Comparison of ENCODE assay signal across 8 cellular contexts in genomic region chr21:43810505-43811261, GRCh38. TPM values are rescaled to one million over a fixed set of nuclear protein-coding genes. Genes with fewer than 3 reads are reported as not detected.
DNase-seq lines count a peak whose midpoint lies in the region; ATAC-seq, FAIRE-seq and TF ChIP-seq lines count a peak whose summit lies in the region.

No MANE protein-coding gene starts in this region.

- H3K36me3 ChIP-seq in endothelial cell of umbilical vein (ENCODE audit: control insufficient read depth in 2 of 2, extremely low read depth in 1 of 2, insufficient read depth in 2 of 2, low read length in 2 of 2) (no peaks in the 10 kb centered on the region), mucosa of stomach (ENCODE audit: control insufficient read depth, insufficient read depth, low read length) (no peaks in the 10 kb centered on the region)

- dilution Hi-C loops in endothelial cell of umbilical vein (cut with MboI; ENCODE audit: extremely low pct_ligation_motif_present, low sequenced_read_pairs), result no loop called here

- CTCF ChIA-PET in endothelial cell of umbilical vein (lab: Charles Lee), result interaction anchor here (0.6 to 3.9 kb wide), 11 partner anchors 8 to 273 kb away, joined by 3 to 41 read pairs (median 4); partner anchors contain the start of gene RRP1

- no TSS peak for BruUV-seq in endothelial cell of umbilical vein (replicated peaks; lab: Mats Ljungman, UMichigan)

- H4K20me1 ChIP-seq in endothelial cell of umbilical vein (replicated peaks; ENCODE audit: control insufficient read depth, extremely low read depth, insufficient read depth, low read length), result no peaks in the 10 kb centered on the region

- no peaks in the 10 kb centered on the region for H3K79me2 ChIP-seq in endothelial cell of umbilical vein (ENCODE audit: control insufficient read depth, insufficient read depth, low read length)

- H3K27me3 ChIP-seq in endothelial cell of umbilical vein (ENCODE audit: control insufficient read depth in 2 of 2, insufficient read depth in 2 of 2, low read length in 2 of 2), result no peaks in the 10 kb centered on the region
- H3K27me3 ChIP-seq in mucosa of stomach (ENCODE audit: control insufficient read depth, insufficient read depth, low read length), result no peaks in the 10 kb centered on the region

- H3K4me2 ChIP-seq in endothelial cell of umbilical vein (ENCODE audit: insufficient read depth, low read length), result no peak overlapping the region

- H3K4me1 ChIP-seq in endothelial cell of umbilical vein (ENCODE audit: control insufficient read depth, extremely low read depth, insufficient read depth, low read length) (peaks cover 19% of the 10 kb centered on the region), mucosa of stomach (ENCODE audit: control insufficient read depth, insufficient read depth, low read length) (peaks cover 46% of the 10 kb centered on the region)

- intact Hi-C loops in endothelial cell of umbilical vein (cut with micrococcal nuclease), result loop anchor here (1.0 to 5.0 kb wide), 3 partner anchors 52 to 165 kb away; no protein-coding TSS in a partner anchor

- H3K9ac ChIP-seq in endothelial cell of umbilical vein (replicated peaks; ENCODE audit: extremely low read depth, insufficient read depth, low read length), result no peak overlapping the region
- peak overlapping the region; percentile 61 for H3K9ac ChIP-seq in mucosa of stomach (ENCODE audit: low read length)

- no peak overlapping the region for H2AFZ ChIP-seq in endothelial cell of umbilical vein (ENCODE audit: low read depth, low read length)

- no peak for DNase-seq in AG09309 (ENCODE audit: low read depth)
- DNase-seq in HT-29 (ENCODE audit: low spot score), result peak; percentile 76
- DNase-seq in NOMO-1 treated with dmso at 0.1 percent for 144 hours (lab: John Stamatoyannopoulos, UW; ENCODE audit: unreplicated experiment), result peak; percentile 89
- peak; percentile 78 for DNase-seq in activated CD8-positive, alpha-beta memory T cell treated with anti-CD3 and anti-CD28 coated beads, Interleukin-2, amount 50 U/mL, for 24 hours (ENCODE audit: extremely low read depth)
- DNase-seq in endothelial cell of umbilical vein (ENCODE audit: low read depth, low spot score), result peak; percentile 56
- peak; percentile 99 for DNase-seq in stimulated activated CD8-positive, alpha-beta memory T cell treated with anti-CD3 and anti-CD28 coated beads, Interleukin-4, amount 100 ng/mL, for 48 hours

- no peak overlapping the region for H3K4me3 ChIP-seq in AG09309 (ENCODE audit: control insufficient read depth, low read depth, low read length)
- no peak overlapping the region for H3K4me3 ChIP-seq in endothelial cell of umbilical vein (replicated peaks in 1 of 3; ENCODE audit: insufficient read depth in 1 of 3, low read depth in 1 of 3, low read length in 3 of 3)
- peak overlapping the region; percentile 31 for H3K4me3 ChIP-seq in mucosa of stomach (ENCODE audit: low read length)

- POLR2A ChIA-PET in endothelial cell of umbilical vein (lab: Charles Lee), result no interaction called here

- H3K9me3 ChIP-seq in endothelial cell of umbilical vein (replicated peaks; ENCODE audit: control insufficient read depth, insufficient read depth, low read length) (no peaks in the 10 kb centered on the region), mucosa of stomach (ENCODE audit: control insufficient read depth, low read length) (no peaks in the 10 kb centered on the region)

- no peak overlapping the region for H3K27ac ChIP-seq in endothelial cell of umbilical vein (ENCODE audit: insufficient read depth, low read depth, low read length)

- peak; percentile 97 for TF ChIP-seq CTCF in AG09309 (IDR thresholded peaks at IDR 0.05; ENCODE audit: control insufficient read depth, insufficient read depth, low read depth, low read length, missing control alignments)
- TF ChIP-seq CTCF in endothelial cell of umbilical vein (IDR thresholded peaks at IDR 0.05; ENCODE audit: extremely low read depth in 1 of 2, insufficient read depth in 1 of 2, low read depth in 1 of 2, low read length in 2 of 2), result peak; percentile 94

- no peak for TF ChIP-seq POLR2A in endothelial cell of umbilical vein (IDR thresholded peaks at IDR 0.05; ENCODE audit: low read depth, low read length)

- peak; percentile 85 for FAIRE-seq in endothelial cell of umbilical vein (lab: Jason Lieb, UNC)

- no peaks in the 10 kb centered on the region for H3K9me1 ChIP-seq in endothelial cell of umbilical vein (replicated peaks; ENCODE audit: control insufficient read depth, extremely low read depth, insufficient read depth, low read length)

- peak; percentile 56 for ATAC-seq in GM18907 (IDR thresholded peaks at IDR 0.05; ENCODE audit: unreplicated experiment)

TF ChIP-seq in endothelial cell of umbilical vein, 7 proteins besides CTCF, POLR2A, EP300 and RAD21:
- no peak for TF ChIP-seq MYC (IDR thresholded peaks at IDR 0.05; ENCODE audit: low read depth, low read length)
- TF ChIP-seq POLR2AphosphoS5 (IDR thresholded peaks at IDR 0.05; ENCODE audit: insufficient read depth, low read depth, low read length), result no peak

RNA-seq across cellular contexts. Expression of gene RRP1, which starts 21.3 kb away (rescaled TPM):
- 36.4 and 39.3 TPM in 2 replicates for total RNA-seq in HT-29 (2014; rRNA removed; shearing (Covaris generic))
- 35.0 and 36.3 TPM in 2 replicates for total RNA-seq in endothelial cell of umbilical vein
- 11.2 and 15.2 TPM in 2 replicates for polyA plus RNA-seq in endothelial cell of umbilical vein
- polyA plus RNA-seq in endothelial cell of umbilical vein (2011; cell fraction: cytosol; rRNA removed), result 18.4 and 21.0 TPM in 2 replicates
- polyA plus RNA-seq in endothelial cell of umbilical vein (2011; cell fraction: nucleus; rRNA removed), result 51.6 and 55.5 TPM in 2 replicates
- 35.1 and 37.7 TPM in 2 replicates for polyA plus RNA-seq in endothelial cell of umbilical vein (2012)
- 11.8 and 11.9 TPM in 2 replicates for polyA minus RNA-seq in endothelial cell of umbilical vein
- polyA minus RNA-seq in endothelial cell of umbilical vein (2011; cell fraction: cytosol; rRNA and poly(A)+ RNA removed), result 16.4 TPM
- polyA minus RNA-seq in endothelial cell of umbilical vein (2011; cell fraction: nucleus; rRNA and poly(A)+ RNA removed), result 20.5 and 22.9 TPM in 2 replicates

RNA-seq across cellular contexts. Expression of gene CSTB, which starts 34.6 kb away (rescaled TPM):
- total RNA-seq in HT-29 (2014; rRNA removed; shearing (Covaris generic)), result 49.7 and 55.0 TPM in 2 replicates
- total RNA-seq in endothelial cell of umbilical vein, result 65.8 and 69.2 TPM in 2 replicates
- 83.7 and 109 TPM in 2 replicates for polyA plus RNA-seq in endothelial cell of umbilical vein
- polyA plus RNA-seq in endothelial cell of umbilical vein (2011; cell fraction: cytosol; rRNA removed), result 100 and 111 TPM in 2 replicates
- 30.5 and 42.1 TPM in 2 replicates for polyA plus RNA-seq in endothelial cell of umbilical vein (2011; cell fraction: nucleus; rRNA removed)
- 126 and 132 TPM in 2 replicates for polyA plus RNA-seq in endothelial cell of umbilical vein (2012)
- 36.5 and 44.8 TPM in 2 replicates for polyA minus RNA-seq in endothelial cell of umbilical vein
- polyA minus RNA-seq in endothelial cell of umbilical vein (2011; cell fraction: cytosol; rRNA and poly(A)+ RNA removed), result 25.5 TPM
- 8.1 and 11.7 TPM in 2 replicates for polyA minus RNA-seq in endothelial cell of umbilical vein (2011; cell fraction: nucleus; rRNA and poly(A)+ RNA removed)

RNA-seq across cellular contexts. Expression of gene AGPAT3, which starts 54.3 kb away (rescaled TPM):
- 31.6 and 39.6 TPM in 2 replicates for total RNA-seq in HT-29 (2014; rRNA removed; shearing (Covaris generic))
- 71.8 and 76.7 TPM in 2 replicates for total RNA-seq in endothelial cell of umbilical vein
- 36.8 and 39.9 TPM in 2 replicates for polyA plus RNA-seq in endothelial cell of umbilical vein
- 36.0 and 40.6 TPM in 2 replicates for polyA plus RNA-seq in endothelial cell of umbilical vein (2011; cell fraction: cytosol; rRNA removed)
- polyA plus RNA-seq in endothelial cell of umbilical vein (2011; cell fraction: nucleus; rRNA removed), result 49.1 TPM in 2 replicates
- polyA plus RNA-seq in endothelial cell of umbilical vein (2012), result 40.4 and 48.5 TPM in 2 replicates
- 83.5 and 100 TPM in 2 replicates for polyA minus RNA-seq in endothelial cell of umbilical vein
- polyA minus RNA-seq in endothelial cell of umbilical vein (2011; cell fraction: cytosol; rRNA and poly(A)+ RNA removed), result 18.7 TPM
- polyA minus RNA-seq in endothelial cell of umbilical vein (2011; cell fraction: nucleus; rRNA and poly(A)+ RNA removed), result 36.3 and 37.6 TPM in 2 replicates
